In genomic region chr6:43478008-43478372, GRCh38 we compare ENCODE assay signal across 8 cellular contexts. TPM values are rescaled to one million over a fixed set of nuclear protein-coding genes. Genes with fewer than 3 reads are reported as not detected.
DNase-seq lines count a peak whose midpoint lies in the region; ATAC-seq and TF ChIP-seq lines count a peak whose summit lies in the region.

No MANE protein-coding gene starts in this region.

- peaks cover 0 to 27% (median 20%) of the 10 kb centered on the region in 4 donors for H3K4me1 ChIP-seq in tibial artery

- no peaks in the 10 kb centered on the region for H3K9me3 Mint-ChIP-seq in activated naive CD4-positive, alpha-beta T cell treated with anti-CD3 and anti-CD28 coated beads for 36 hours
- H3K9me3 Mint-ChIP-seq in activated T-helper 2 cell treated with anti-CD3 and anti-CD28 coated beads, Interferon-gamma antibody, Interleukin-2, Interleukin-4, amounts not matched to agents 10 μg/mL and 5 μg/mL and 100 μg/mL, durations not matched to agents 14 hours and 24 hours and 36 hours, result no peaks in the 10 kb centered on the region

- H3K36me3 Mint-ChIP-seq in activated naive CD4-positive, alpha-beta T cell treated with anti-CD3 and anti-CD28 coated beads for 36 hours (ENCODE audit: low read depth), result no peaks in the 10 kb centered on the region
- peaks cover 7% of the 10 kb centered on the region for H3K36me3 Mint-ChIP-seq in activated T-helper 2 cell treated with anti-CD3 and anti-CD28 coated beads, Interferon-gamma antibody, Interleukin-2, Interleukin-4, amounts not matched to agents 10 μg/mL and 5 μg/mL and 100 μg/mL, durations not matched to agents 14 hours and 24 hours and 36 hours (ENCODE audit: low read depth)

- no peaks in the 10 kb centered on the region for H3K27me3 Mint-ChIP-seq in activated naive CD4-positive, alpha-beta T cell treated with anti-CD3 and anti-CD28 coated beads for 36 hours (ENCODE audit: low read depth)
- no peaks in the 10 kb centered on the region for H3K27me3 Mint-ChIP-seq in activated T-helper 2 cell treated with anti-CD3 and anti-CD28 coated beads, Interferon-gamma antibody, Interleukin-2, Interleukin-4, amounts not matched to agents 10 μg/mL and 5 μg/mL and 100 μg/mL, durations not matched to agents 14 hours and 24 hours and 36 hours (ENCODE audit: low read depth)

- peak overlapping the region; percentile 73 to 81 for H3K27ac ChIP-seq in tibial artery

- no peaks in the 10 kb centered on the region for H3K27me3 ChIP-seq in kidney epithelial cell (ENCODE audit: control insufficient read depth, insufficient read depth, low read length)
- no peaks in the 10 kb centered on the region for H3K27me3 ChIP-seq in tibial artery

- peak overlapping the region; percentile 67 for H3K27ac Mint-ChIP-seq in activated naive CD4-positive, alpha-beta T cell treated with anti-CD3 and anti-CD28 coated beads for 36 hours
- peak overlapping the region; percentile 89 for H3K27ac Mint-ChIP-seq in activated T-helper 2 cell treated with anti-CD3 and anti-CD28 coated beads, Interferon-gamma antibody, Interleukin-2, Interleukin-4, amounts not matched to agents 10 μg/mL and 5 μg/mL and 100 μg/mL, durations not matched to agents 14 hours and 24 hours and 36 hours

- intact Hi-C loops in activated naive CD4-positive, alpha-beta T cell treated with anti-CD3 and anti-CD28 coated beads for 36 hours (cut with micrococcal nuclease), result no loop called here
- intact Hi-C loops in activated T-helper 2 cell treated with anti-CD3 and anti-CD28 coated beads, Interferon-gamma antibody, Interleukin-2, Interleukin-4, amounts not matched to agents 10 μg/mL and 5 μg/mL and 100 μg/mL, durations not matched to agents 14 hours and 24 hours and 36 hours (cut with micrococcal nuclease), result no loop called here
- intact Hi-C loops in tibial artery (cut with DNase I; ENCODE audit: low total_unique reads), result no loop called here

- ATAC-seq in HG03196 (IDR thresholded peaks at IDR 0.05; ENCODE audit: unreplicated experiment) (no peak), HG02588 (IDR thresholded peaks at IDR 0.05; ENCODE audit: unreplicated experiment) (no peak)

- H3K4me1 Mint-ChIP-seq in activated naive CD4-positive, alpha-beta T cell treated with anti-CD3 and anti-CD28 coated beads for 36 hours (ENCODE audit: low read depth), result peaks cover 47% of the 10 kb centered on the region
- peaks cover 44% of the 10 kb centered on the region for H3K4me1 Mint-ChIP-seq in activated T-helper 2 cell treated with anti-CD3 and anti-CD28 coated beads, Interferon-gamma antibody, Interleukin-2, Interleukin-4, amounts not matched to agents 10 μg/mL and 5 μg/mL and 100 μg/mL, durations not matched to agents 14 hours and 24 hours and 36 hours (ENCODE audit: low read depth)

- peak overlapping the region; percentile 87 for H3K4me3 Mint-ChIP-seq in activated naive CD4-positive, alpha-beta T cell treated with anti-CD3 and anti-CD28 coated beads for 36 hours
- H3K4me3 Mint-ChIP-seq in activated T-helper 2 cell treated with anti-CD3 and anti-CD28 coated beads, Interferon-gamma antibody, Interleukin-2, Interleukin-4, amounts not matched to agents 10 μg/mL and 5 μg/mL and 100 μg/mL, durations not matched to agents 14 hours and 24 hours and 36 hours (ENCODE audit: low read depth), result peak overlapping the region; percentile 95

- H3K4me3 ChIP-seq in kidney epithelial cell (ENCODE audit: low read depth, low read length), result peak overlapping the region; percentile 72
- peak overlapping the region; percentile 59 to 71 for H3K4me3 ChIP-seq in tibial artery

- TF ChIP-seq CTCF in kidney epithelial cell (IDR thresholded peaks at IDR 0.05; ENCODE audit: insufficient read depth, low read length, poor library complexity, severe bottlenecking), result no peak
- TF ChIP-seq CTCF in tibial artery (IDR thresholded peaks at IDR 0.05), result no peak

- CTCF ChIA-PET in activated naive CD4-positive, alpha-beta T cell treated with anti-CD3 and anti-CD28 coated beads for 36 hours (lab: Charles Lee), result interaction anchor here (1.3 kb wide), 1 partner anchor 29 kb away, joined by 3 read pairs; no protein-coding TSS in a partner anchor

- H3K9me3 ChIP-seq in tibial artery, result no peaks in the 10 kb centered on the region

- no peaks in the 10 kb centered on the region for H3K36me3 ChIP-seq in kidney epithelial cell (ENCODE audit: control insufficient read depth, insufficient read depth, low read length)
- H3K36me3 ChIP-seq in tibial artery, result no peaks in the 10 kb centered on the region

- peak; percentile 11 for DNase-seq in activated naive CD4-positive, alpha-beta T cell treated with anti-CD3 and anti-CD28 coated beads for 36 hours
- no peak for DNase-seq in activated naive CD4-positive, alpha-beta T cell treated with anti-CD3 and anti-CD28 coated beads, Interleukin-2, amount 50 U/mL, for 16 hours
- no peak for DNase-seq in activated T-helper 2 cell treated with anti-CD3 and anti-CD28 coated beads, Interferon-gamma antibody, Interleukin-2, Interleukin-4, amounts not matched to agents 10 μg/mL and 5 μg/mL and 100 μg/mL, durations not matched to agents 14 hours and 24 hours and 36 hours (ENCODE audit: low spot score)
- DNase-seq in kidney epithelial cell (ENCODE audit: low read depth) (no peak), tibial artery (no peak), COLO829 (ENCODE audit: low spot score) (no peak)

RNA-seq across cellular contexts. Expression of gene TJAP1, which starts 0.6 kb away (rescaled TPM):
- total RNA-seq in activated naive CD4-positive, alpha-beta T cell treated with anti-CD3 and anti-CD28 coated beads for 36 hours, result 10 to 100 TPM; 23.0 to 24.6 TPM
- 36.0 and 42.7 TPM in 2 replicates for total RNA-seq in activated T-helper 2 cell treated with anti-CD3 and anti-CD28 coated beads, Interferon-gamma antibody, Interleukin-2, Interleukin-4, amounts not matched to agents 10 μg/mL and 5 μg/mL and 100 μg/mL, durations not matched to agents 14 hours and 24 hours and 36 hours
- 31.7 and 42.7 TPM in 2 replicates for total RNA-seq in kidney epithelial cell

RNA-seq across cellular contexts. Expression of gene DLK2, which starts 22.6 kb away (rescaled TPM):
- under 1 TPM; 0.47 to 0.52 TPM for total RNA-seq in activated naive CD4-positive, alpha-beta T cell treated with anti-CD3 and anti-CD28 coated beads for 36 hours
- 2.1 and 2.5 TPM in 2 replicates for total RNA-seq in activated T-helper 2 cell treated with anti-CD3 and anti-CD28 coated beads, Interferon-gamma antibody, Interleukin-2, Interleukin-4, amounts not matched to agents 10 μg/mL and 5 μg/mL and 100 μg/mL, durations not matched to agents 14 hours and 24 hours and 36 hours
- not detected in 2 replicates for total RNA-seq in kidney epithelial cell

RNA-seq across cellular contexts. Expression of gene LRRC73, which starts 32.2 kb away (rescaled TPM):
- total RNA-seq in activated naive CD4-positive, alpha-beta T cell treated with anti-CD3 and anti-CD28 coated beads for 36 hours, result under 1 TPM; 0.10 to 0.17 TPM
- total RNA-seq in activated T-helper 2 cell treated with anti-CD3 and anti-CD28 coated beads, Interferon-gamma antibody, Interleukin-2, Interleukin-4, amounts not matched to agents 10 μg/mL and 5 μg/mL and 100 μg/mL, durations not matched to agents 14 hours and 24 hours and 36 hours, result 0.11 and 0.21 TPM in 2 replicates
- not detected in 2 replicates for total RNA-seq in kidney epithelial cell

RNA-seq across cellular contexts. Expression of gene YIPF3, which starts 38.7 kb away (rescaled TPM):
- total RNA-seq in activated naive CD4-positive, alpha-beta T cell treated with anti-CD3 and anti-CD28 coated beads for 36 hours, result 10 to 100 TPM; 26.2 to 26.5 TPM
- total RNA-seq in activated T-helper 2 cell treated with anti-CD3 and anti-CD28 coated beads, Interferon-gamma antibody, Interleukin-2, Interleukin-4, amounts not matched to agents 10 μg/mL and 5 μg/mL and 100 μg/mL, durations not matched to agents 14 hours and 24 hours and 36 hours, result 51.7 and 59.0 TPM in 2 replicates
- total RNA-seq in kidney epithelial cell, result 149 and 153 TPM in 2 replicates

RNA-seq across cellular contexts. Expression of gene POLR1C, which starts 38.9 kb away (rescaled TPM):
- 10 to 100 TPM; 47.5 to 50.1 TPM for total RNA-seq in activated naive CD4-positive, alpha-beta T cell treated with anti-CD3 and anti-CD28 coated beads for 36 hours
- total RNA-seq in activated T-helper 2 cell treated with anti-CD3 and anti-CD28 coated beads, Interferon-gamma antibody, Interleukin-2, Interleukin-4, amounts not matched to agents 10 μg/mL and 5 μg/mL and 100 μg/mL, durations not matched to agents 14 hours and 24 hours and 36 hours, result 60.8 and 63.8 TPM in 2 replicates
- 36.7 and 46.8 TPM in 2 replicates for total RNA-seq in kidney epithelial cell
